In genomic region chr9:102072061-102072764, GRCh38 we compare ENCODE assay signal across 1 cellular context.
TF ChIP-seq lines count a peak whose summit lies in the region.

No MANE protein-coding gene starts in this region.

TF ChIP-seq in HepG2, 621 proteins besides CTCF, POLR2A, EP300 and RAD21 (continued from another document):
- TF ChIP-seq ZNF407 (CRISPR knock-in tag; IDR thresholded peaks at IDR 0.05; ENCODE audit: not compliant biosample characterization) (no peak), BRD4 (CRISPR knock-in tag; IDR thresholded peaks at IDR 0.05) (no peak), ZNF788 (CRISPR knock-in tag; IDR thresholded peaks at IDR 0.05; ENCODE audit: borderline replicate concordance) (no peak), HOMEZ (CRISPR knock-in tag; IDR thresholded peaks at IDR 0.05; ENCODE audit: low read depth) (no peak), ZNF709 (CRISPR knock-in tag; IDR thresholded peaks at IDR 0.05) (no peak), ZBTB14 (CRISPR knock-in tag; IDR thresholded peaks at IDR 0.05) (no peak)
TF ChIP-seq in HepG2: peak in this region for 0.
